In genomic region chr6:111572216-111572706, GRCh38 we compare ENCODE assay signal across 20 cellular contexts. TPM values are rescaled to one million over a fixed set of nuclear protein-coding genes. Genes with fewer than 3 reads are reported as not detected.
A peak's percentile ranks its signal among the peaks of the same experiment; 100 is the strongest.
DNase-seq lines count a peak whose midpoint lies in the region; ATAC-seq and TF ChIP-seq lines count a peak whose summit lies in the region.
"Had no signal": no experiment of that assay in that cellular context is flagged by ENCODE, and none has a peak within 500 bp of the region (broad histone marks: within the 10 kb centered on the region; RNA-seq: fewer than 3 reads in every experiment).

No MANE protein-coding gene starts in this region.

- H3K27me3 ChIP-seq in breast epithelium (no peaks in the 10 kb centered on the region), muscle layer of duodenum (ENCODE audit: low read depth, low read length) (no peaks in the 10 kb centered on the region), vagina (no peaks in the 10 kb centered on the region), MG63 (no peaks in the 10 kb centered on the region), prostate gland (replicated peaks; ENCODE audit: insufficient read depth) (no peaks in the 10 kb centered on the region)
- H3K27me3 ChIP-seq: heart left ventricle had no signal

- H3K36me3 ChIP-seq in breast epithelium (peaks cover 4% of the 10 kb centered on the region), muscle layer of duodenum (ENCODE audit: control insufficient read depth in 1 of 2, insufficient read depth in 2 of 2, low read length in 2 of 2) (peaks cover 0 to 17% of the 10 kb centered on the region in 2 donors), vagina (peaks cover 0 to 17% of the 10 kb centered on the region in 2 donors), MG63 (peaks cover 58% of the 10 kb centered on the region), prostate gland (no peaks in the 10 kb centered on the region)

- intact Hi-C loops in MCF 10A (cut with micrococcal nuclease) (loop anchor here (2.0 to 5.0 kb wide), 2 partner anchors 33 to 90 kb away; partner anchors contain the start of genes REV3L and TRAF3IP2), breast epithelium (cut with DNase I; ENCODE audit: low total_unique reads) (no loop called here), vagina (cut with DNase I) (no loop called here), head of caudate nucleus (cut with DNase I) (no loop called here), prostate gland (cut with DNase I) (no loop called here)

- ATAC-seq in activated naive CD8-positive, alpha-beta T cell treated with anti-CD3 and anti-CD28 coated beads, Interleukin-2, amount 50 U/mL, for 24 hours, result no peak

- peaks cover 84% of the 10 kb centered on the region for H3K36me3 Mint-ChIP-seq in MCF 10A (ENCODE audit: insufficient read depth, unreplicated experiment)
- H3K36me3 Mint-ChIP-seq in activated naive CD8-positive, alpha-beta T cell treated with anti-CD3 and anti-CD28 coated beads, Interleukin-2, amount 50 U/mL, for 24 hours (ENCODE audit: low read depth), result peaks cover 61% of the 10 kb centered on the region

- TF ChIP-seq POLR2A in breast epithelium (IDR thresholded peaks at IDR 0.05) (no peak), vagina (IDR thresholded peaks at IDR 0.05) (no peak), prostate gland (IDR thresholded peaks at IDR 0.05) (no peak)

- TSS peak; percentile 10 for BruUV-seq in MCF 10A (replicated peaks; lab: Mats Ljungman, UMichigan)

- no peaks in the 10 kb centered on the region for H3K27me3 Mint-ChIP-seq in MCF 10A (ENCODE audit: insufficient read depth, unreplicated experiment)
- H3K27me3 Mint-ChIP-seq in activated naive CD8-positive, alpha-beta T cell treated with anti-CD3 and anti-CD28 coated beads, Interleukin-2, amount 50 U/mL, for 24 hours, result no peaks in the 10 kb centered on the region
- H3K27me3 Mint-ChIP-seq: activated CD4-positive, alpha-beta T cell treated with anti-CD3 and anti-CD28 coated beads, Interleukin-2, amount 10 ng/mL, durations not matched to agents 24 days and 14 days had no signal

- H3K4me3 Mint-ChIP-seq in MCF 10A (ENCODE audit: unreplicated experiment), result no peak overlapping the region
- H3K4me3 Mint-ChIP-seq in activated naive CD8-positive, alpha-beta T cell treated with anti-CD3 and anti-CD28 coated beads, Interleukin-2, amount 50 U/mL, for 24 hours, result no peak overlapping the region
- H3K4me3 Mint-ChIP-seq: activated CD4-positive, alpha-beta T cell treated with anti-CD3 and anti-CD28 coated beads, Interleukin-2, amount 10 ng/mL, durations not matched to agents 24 days and 14 days had no signal

- H3K4me3 ChIP-seq in breast epithelium (no peak overlapping the region), muscle layer of duodenum (ENCODE audit: low read depth in 1 of 2, low read length in 2 of 2) (no peak overlapping the region), vagina (no peak overlapping the region), MG63 (no peak overlapping the region), prostate gland (no peak overlapping the region)
- H3K4me3 ChIP-seq: heart left ventricle had no signal

- H3K9me3 Mint-ChIP-seq in MCF 10A (ENCODE audit: unreplicated experiment), result no peaks in the 10 kb centered on the region
- no peaks in the 10 kb centered on the region for H3K9me3 Mint-ChIP-seq in activated naive CD8-positive, alpha-beta T cell treated with anti-CD3 and anti-CD28 coated beads, Interleukin-2, amount 50 U/mL, for 24 hours
- H3K9me3 Mint-ChIP-seq: activated CD4-positive, alpha-beta T cell treated with anti-CD3 and anti-CD28 coated beads, Interleukin-2, amount 10 ng/mL, durations not matched to agents 24 days and 14 days had no signal

- H3K4me1 Mint-ChIP-seq in MCF 10A (ENCODE audit: insufficient read depth, unreplicated experiment), result peaks cover 35% of the 10 kb centered on the region
- H3K4me1 Mint-ChIP-seq in activated naive CD8-positive, alpha-beta T cell treated with anti-CD3 and anti-CD28 coated beads, Interleukin-2, amount 50 U/mL, for 24 hours, result peaks cover 39% of the 10 kb centered on the region

- WGBS in prostate gland, result 80% methylated on average over 5 of the region's 5 CpGs

- POLR2A ChIA-PET in MCF 10A (lab: Yijun Ruan, JAX), result interaction anchor here (0.6 to 6.2 kb wide), 15 partner anchors 12 to 595 kb away, joined by 3 to 72 read pairs (median 7); partner anchors contain the start of genes REV3L and TRAF3IP2

- no peak for TF ChIP-seq CTCF in MCF 10A (IDR thresholded peaks at IDR 0.05; ENCODE audit: unreplicated experiment)
- TF ChIP-seq CTCF in breast epithelium (IDR thresholded peaks at IDR 0.05), result no peak
- TF ChIP-seq CTCF in vagina (IDR thresholded peaks at IDR 0.05), result no peak
- TF ChIP-seq CTCF in prostate gland (IDR thresholded peaks at IDR 0.05), result no peak

- H3K9me3 ChIP-seq in breast epithelium (no peaks in the 10 kb centered on the region), muscle layer of duodenum (ENCODE audit: control insufficient read depth in 1 of 2, low read length in 2 of 2) (no peaks in the 10 kb centered on the region), vagina (no peaks in the 10 kb centered on the region), MG63 (no peaks in the 10 kb centered on the region), prostate gland (no peaks in the 10 kb centered on the region)
- H3K9me3 ChIP-seq: heart left ventricle had no signal

- CTCF ChIA-PET in MCF 10A (lab: Yijun Ruan, JAX), result interaction anchor here (0.6 to 1.9 kb wide), 8 partner anchors 9 to 79 kb away, joined by 3 to 8 read pairs (median 3); no protein-coding TSS in a partner anchor

- no peak for DNase-seq in MCF 10A (ENCODE audit: unreplicated experiment)
- no peak for DNase-seq in breast epithelium (ENCODE audit: low spot score in 2 of 2)
- no peak for DNase-seq in activated naive CD8-positive, alpha-beta T cell treated with anti-CD3 and anti-CD28 coated beads, Interleukin-2, amount 50 U/mL, for 24 hours
- DNase-seq in vagina (ENCODE audit: extremely low spot score in 2 of 2), result no peak
- DNase-seq in head of caudate nucleus, result no peak
- no peak for DNase-seq in MG63
- DNase-seq in prostate gland (ENCODE audit: low spot score), result no peak
- DNase-seq: activated CD4-positive, alpha-beta T cell treated with anti-CD3 and anti-CD28 coated beads, Interleukin-2, amount 10 ng/mL, durations not matched to agents 24 days and 14 days; activated CD8-positive, alpha-beta memory T cell treated with anti-CD3 and anti-CD28 coated beads, Interleukin-2, amount 50 U/mL, for 4 hours; aorta; DMS 273 treated with DMSO at 0.1 percent for 48 hours; GF-D8; heart left ventricle; NCI-H1436 treated with DMSO at 0.1 percent for 48 hours; NCI-H226; posterior cingulate gyrus; RPMI8226; stimulated activated CD4-positive, alpha-beta T cell treated with anti-CD3 and anti-CD28 coated beads, Interleukin-4, amount 100 ng/mL, for 1 hour; T-helper 1 cell had no signal

- H3K27ac Mint-ChIP-seq in MCF 10A (ENCODE audit: low read depth, unreplicated experiment), result no peak overlapping the region
- peak overlapping the region; percentile 49 for H3K27ac Mint-ChIP-seq in activated naive CD8-positive, alpha-beta T cell treated with anti-CD3 and anti-CD28 coated beads, Interleukin-2, amount 50 U/mL, for 24 hours
- H3K27ac Mint-ChIP-seq: activated CD4-positive, alpha-beta T cell treated with anti-CD3 and anti-CD28 coated beads, Interleukin-2, amount 10 ng/mL, durations not matched to agents 24 days and 14 days had no signal

- H3K4me1 ChIP-seq in breast epithelium (peaks cover 0 to 5% of the 10 kb centered on the region in 2 donors), muscle layer of duodenum (ENCODE audit: control insufficient read depth in 1 of 2, insufficient read depth in 2 of 2, low read length in 2 of 2) (peaks cover 10 to 38% of the 10 kb centered on the region in 2 donors), vagina (peaks cover 47% of the 10 kb centered on the region), prostate gland (replicated peaks) (peaks cover 8% of the 10 kb centered on the region)

- H3K27ac ChIP-seq in breast epithelium, result peak overlapping the region in 1 of 2 donors; percentile 29
- peak overlapping the region; percentile 52 for H3K27ac ChIP-seq in muscle layer of duodenum (ENCODE audit: low read length)
- peak overlapping the region; percentile 17 for H3K27ac ChIP-seq in vagina
- no peak overlapping the region for H3K27ac ChIP-seq in prostate gland

RNA-seq across cellular contexts. Expression of gene TRAF3IP2, which starts 33.4 kb away (rescaled TPM):
- total RNA-seq in MCF 10A (2022) (56.8 and 57.9 TPM in 2 replicates), breast epithelium (10 to 100 TPM; 28.2 to 42.9 (median 41.6) TPM), vagina (35.1 TPM), prostate gland (10 to 100 TPM; 40.2 to 52.4 TPM)
- 12.6 and 20.3 TPM in 2 replicates for total RNA-seq in MG63 (2014; rRNA removed; shearing (Covaris generic); ENCODE audit: low replicate concordance)

Comparison
In these comparisons a context has a peak if more than half of its experiments do, and no peak if none do; other contexts are left out.
1. H3K27ac ChIP-seq: peak in muscle layer of duodenum (single experiment) and vagina (single experiment); none in prostate gland (0 of 2).